8 cellular contexts compared by ENCODE assay signal in genomic region chr15:21718108-21718507, GRCh38.
DNase-seq lines count a peak whose midpoint lies in the region; ATAC-seq and TF ChIP-seq lines count a peak whose summit lies in the region.
"Not testable (repeated sequence)": the region's sequence is repeated elsewhere in the genome, so short reads cannot be mapped to it uniquely, and the experiment has no call there.

No MANE protein-coding gene starts in this region.

- POLR2A ChIA-PET in CD4-positive, alpha-beta T cell (lab: Charles Lee); activated CD4-positive, alpha-beta T cell treated with anti-CD3 and anti-CD28 coated beads for 36 hours (lab: Charles Lee): not testable (repeated sequence)

- ATAC-seq in CD4-positive, alpha-beta T cell (ENCODE audit: poor library complexity) = peak; percentile 60
- ATAC-seq in GM18907 (IDR thresholded peaks at IDR 0.05; ENCODE audit: unreplicated experiment) (peak; percentile 84), GM21360 (IDR thresholded peaks at IDR 0.05; ENCODE audit: unreplicated experiment) (peak; percentile 63), HG02588 (IDR thresholded peaks at IDR 0.05; ENCODE audit: unreplicated experiment) (peak; percentile 75), HG03025 (IDR thresholded peaks at IDR 0.05; ENCODE audit: low FRiP score, unreplicated experiment) (peak; percentile 76), HG03378 (IDR thresholded peaks at IDR 0.05; ENCODE audit: unreplicated experiment) (peak; percentile 83), naive B cell (ENCODE audit: low read depth in 2 of 2) (peak; percentile 82 to 83)
- ATAC-seq in activated CD4-positive, alpha-beta T cell treated with anti-CD3 and anti-CD28 coated beads for 36 hours = peak; percentile 68

- H3K27ac Mint-ChIP-seq in CD4-positive, alpha-beta T cell; activated CD4-positive, alpha-beta T cell treated with anti-CD3 and anti-CD28 coated beads for 36 hours; naive B cell: not testable (repeated sequence)

- H3K36me3 Mint-ChIP-seq in CD4-positive, alpha-beta T cell (ENCODE audit: low read depth); activated CD4-positive, alpha-beta T cell treated with anti-CD3 and anti-CD28 coated beads for 36 hours (ENCODE audit: low read depth); naive B cell: not testable (repeated sequence)

- DNase-seq in CD4-positive, alpha-beta T cell; activated CD4-positive, alpha-beta T cell treated with anti-CD3 and anti-CD28 coated beads for 36 hours; naive B cell: not testable (repeated sequence)

- H3K27me3 ChIP-seq in CD4-positive, alpha-beta T cell (ENCODE audit: control insufficient read depth, insufficient read depth, low read length) = not testable (repeated sequence)

- not testable (repeated sequence) for H3K9me3 ChIP-seq in CD4-positive, alpha-beta T cell (ENCODE audit: control insufficient read depth, low read length)

- TF ChIP-seq CTCF in CD4-positive, alpha-beta T cell (IDR thresholded peaks at IDR 0.05) = not testable (repeated sequence)

- H3K4me1 Mint-ChIP-seq in CD4-positive, alpha-beta T cell (ENCODE audit: low read depth); activated CD4-positive, alpha-beta T cell treated with anti-CD3 and anti-CD28 coated beads for 36 hours; naive B cell: not testable (repeated sequence)

- H3K27me3 Mint-ChIP-seq in CD4-positive, alpha-beta T cell; activated CD4-positive, alpha-beta T cell treated with anti-CD3 and anti-CD28 coated beads for 36 hours; naive B cell: not testable (repeated sequence)

- not testable (repeated sequence) for H3K9me3 Mint-ChIP-seq in CD4-positive, alpha-beta T cell; activated CD4-positive, alpha-beta T cell treated with anti-CD3 and anti-CD28 coated beads for 36 hours (ENCODE audit: low read depth); naive B cell

- CTCF ChIA-PET in CD4-positive, alpha-beta T cell (lab: Charles Lee); activated CD4-positive, alpha-beta T cell treated with anti-CD3 and anti-CD28 coated beads for 36 hours (lab: Charles Lee): not testable (repeated sequence)

- not testable (repeated sequence) for H3K27ac ChIP-seq in CD4-positive, alpha-beta T cell (ENCODE audit: low read depth, low read length)

- not testable (repeated sequence) for H3K4me3 Mint-ChIP-seq in CD4-positive, alpha-beta T cell; activated CD4-positive, alpha-beta T cell treated with anti-CD3 and anti-CD28 coated beads for 36 hours; naive B cell

- intact Hi-C loops in CD4-positive, alpha-beta T cell (cut with DNase I, micrococcal nuclease); activated CD4-positive, alpha-beta T cell treated with anti-CD3 and anti-CD28 coated beads for 36 hours (cut with DNase I, micrococcal nuclease): not testable (repeated sequence)
